23 cellular contexts compared by ENCODE assay signal in the genomic region with DNA sequence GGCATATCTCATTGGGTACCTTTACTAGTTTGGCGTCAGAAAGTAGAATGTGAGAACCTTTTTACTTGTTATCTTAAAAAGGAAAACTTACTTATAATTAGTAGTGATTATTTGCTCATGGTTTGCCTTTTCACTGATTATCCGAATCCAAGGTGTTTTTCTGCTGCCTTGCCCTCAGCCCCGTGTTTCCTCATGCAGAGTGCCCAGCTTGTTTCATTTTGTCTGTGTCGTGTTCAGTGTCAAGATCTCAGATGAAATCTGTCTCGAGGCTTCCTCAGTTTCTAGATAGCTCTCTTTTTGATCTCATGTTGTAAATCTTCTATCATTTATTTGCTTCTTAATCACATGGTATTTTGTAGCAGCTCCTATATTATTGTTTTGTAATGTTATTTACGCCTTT. TPM values are rescaled to one million over a fixed set of nuclear protein-coding genes. Genes with fewer than 3 reads are reported as not detected.
DNase-seq lines count a peak whose midpoint lies in the region; ATAC-seq and TF ChIP-seq lines count a peak whose summit lies in the region.
"Had no signal": no experiment of that assay in that cellular context is flagged by ENCODE, and none has a peak within 500 bp of the region (broad histone marks: within the 10 kb centered on the region; RNA-seq: fewer than 3 reads in every experiment).

No MANE protein-coding gene starts in this region.

- H3K4me1 ChIP-seq in osteoblast (ENCODE audit: insufficient read depth, low read length) (no peaks in the 10 kb centered on the region), tibial nerve (peaks cover 0 to 27% (median 4%) of the 10 kb centered on the region in 4 donors), MM.1S (ENCODE audit: low read length) (0 out of 2 replicates have a peak, but pooled peaks cover under 1% of the 10 kb centered on the region), neuronal stem cell (ENCODE audit: control insufficient read depth in 2 of 2, insufficient read depth in 1 of 2, low read depth in 1 of 2, low read length in 2 of 2) (peaks cover 0 to 10% of the 10 kb centered on the region in 2 donors), right lobe of liver (no peaks in the 10 kb centered on the region)

- WGBS in tibial nerve, 2 donors, result 39 to 48% methylated on average over 6 of the region's 6 CpGs
- no CpG with 5 or more reads among the region's 6 CpGs for WGBS in neuronal stem cell (ENCODE audit: extremely low coverage in 2 of 2, insufficient read length in 2 of 2, insufficient replicate concordance in 1 of 2), 2 donors
- WGBS in right lobe of liver (ENCODE audit: insufficient coverage, low coverage, low lambda C conversion rate, missing lambda C conversion rate), result 65% methylated on average over 6 of the region's 6 CpGs

- no peak overlapping the region for H3K4ac ChIP-seq in neuronal stem cell (ENCODE audit: low read length)

- peaks cover 4% of the 10 kb centered on the region for H3K79me2 ChIP-seq in osteoblast (ENCODE audit: insufficient read depth, low read length)
- no peaks in the 10 kb centered on the region for H3K79me2 ChIP-seq in MM.1S (ENCODE audit: low read length)

- no peak overlapping the region for H2BK5ac ChIP-seq in neuronal stem cell (ENCODE audit: low read length)

- no peaks in the 10 kb centered on the region for H3F3A ChIP-seq in MM.1S (ENCODE audit: insufficient read depth, low read length)

- no peaks in the 10 kb centered on the region for H4K20me1 ChIP-seq in osteoblast (ENCODE audit: insufficient read depth, low read length)
- H4K20me1 ChIP-seq in MM.1S (ENCODE audit: insufficient read depth, low read length), result no peaks in the 10 kb centered on the region

- intact Hi-C loops in right lobe of liver (cut with DNase I), result no loop called here

- TF ChIP-seq CTCF in osteoblast (IDR thresholded peaks at IDR 0.05; ENCODE audit: extremely low read depth, low read depth, low read length), result no peak
- TF ChIP-seq CTCF in tibial nerve (IDR thresholded peaks at IDR 0.05), result no peak
- no peak for TF ChIP-seq CTCF in MM.1S (IDR thresholded peaks at IDR 0.05; ENCODE audit: low read length)
- no peak for TF ChIP-seq CTCF in right lobe of liver (IDR thresholded peaks at IDR 0.05)

- no peak overlapping the region for H3K9ac ChIP-seq in MM.1S (ENCODE audit: low read length)
- H3K9ac ChIP-seq in neuronal stem cell (ENCODE audit: low read depth, low read length, poor library complexity), result no peak overlapping the region
- H3K9ac ChIP-seq: SK-N-SH had no signal

- H2BK15ac ChIP-seq in neuronal stem cell (ENCODE audit: low read length), result no peak overlapping the region

- H3K4me3 ChIP-seq in osteoblast (ENCODE audit: insufficient read depth, low read length), result peak overlapping the region; percentile 28
- no peak overlapping the region for H3K4me3 ChIP-seq in tibial nerve
- no peak overlapping the region for H3K4me3 ChIP-seq in MM.1S (ENCODE audit: low read length)
- H3K4me3 ChIP-seq in neuronal stem cell (ENCODE audit: low read length in 2 of 2), result no peak overlapping the region
- no peak overlapping the region for H3K4me3 ChIP-seq in right lobe of liver

- peak; percentile 48 for ATAC-seq in HG02610 (IDR thresholded peaks at IDR 0.05; ENCODE audit: unreplicated experiment)
- no peak for ATAC-seq in right lobe of liver
- ATAC-seq: activated CD8-positive, alpha-beta T cell treated with anti-CD3 and anti-CD28 coated beads, Interleukin-2, amount 10 ng/mL, durations not matched to agents 7 days and 5 days; WTC11 had no signal

- H3K14ac ChIP-seq in neuronal stem cell (ENCODE audit: low read length), result no peak overlapping the region

- no peak overlapping the region for H2BK12ac ChIP-seq in neuronal stem cell (ENCODE audit: low read length)

- H3K36me3 ChIP-seq in osteoblast (ENCODE audit: insufficient read depth, low read length) (no peaks in the 10 kb centered on the region), tibial nerve (no peaks in the 10 kb centered on the region), MM.1S (replicated peaks; ENCODE audit: insufficient read depth, low read length) (no peaks in the 10 kb centered on the region), neuronal stem cell (replicated peaks in 1 of 2; ENCODE audit: control insufficient read depth in 2 of 2, insufficient read depth in 2 of 2, low read length in 2 of 2) (no peaks in the 10 kb centered on the region), right lobe of liver (no peaks in the 10 kb centered on the region)

- H2BK120ac ChIP-seq in neuronal stem cell (ENCODE audit: low read depth, low read length), result no peak overlapping the region

- peak overlapping the region; percentile 58 for H3K4me2 ChIP-seq in osteoblast (ENCODE audit: insufficient read depth, low read length)
- H3K4me2 ChIP-seq in MM.1S (ENCODE audit: low read depth, low read length), result no peak overlapping the region
- H3K4me2 ChIP-seq in neuronal stem cell (ENCODE audit: insufficient read depth, low read length, poor library complexity, severe bottlenecking), result no peak overlapping the region
- H3K4me2 ChIP-seq: SK-N-SH had no signal

- H3K18ac ChIP-seq in neuronal stem cell (ENCODE audit: low read length), result no peak overlapping the region

- no peak overlapping the region for H4K8ac ChIP-seq in neuronal stem cell (ENCODE audit: low read depth, low read length)

- TF ChIP-seq EP300 in tibial nerve (IDR thresholded peaks at IDR 0.05), result no peak

- H2AK5ac ChIP-seq in neuronal stem cell (ENCODE audit: low read depth, low read length), result no peak overlapping the region

- peak overlapping the region; percentile 20 for H2AFZ ChIP-seq in osteoblast (ENCODE audit: low read length)
- H2AFZ ChIP-seq in MM.1S (ENCODE audit: low read length), result no peak overlapping the region
- no peak overlapping the region for H2AFZ ChIP-seq in neuronal stem cell (ENCODE audit: low read length)

- TF ChIP-seq POLR2A in tibial nerve (IDR thresholded peaks at IDR 0.05) (no peak), right lobe of liver (IDR thresholded peaks at IDR 0.05) (no peak)

- H3K9me3 ChIP-seq in osteoblast (ENCODE audit: low read depth, low read length) (no peaks in the 10 kb centered on the region), tibial nerve (no peaks in the 10 kb centered on the region), MM.1S (replicated peaks; ENCODE audit: insufficient read depth, low read length) (no peaks in the 10 kb centered on the region), neuronal stem cell (replicated peaks in 1 of 2; ENCODE audit: control insufficient read depth in 2 of 2, insufficient read depth in 1 of 2, low read depth in 1 of 2, low read length in 2 of 2) (no peaks in the 10 kb centered on the region), right lobe of liver (no peaks in the 10 kb centered on the region)
- H3K9me3 ChIP-seq: SK-N-SH had no signal

- no peaks in the 10 kb centered on the region for H3K9me2 ChIP-seq in MM.1S (replicated peaks; ENCODE audit: insufficient read depth, low read length)
- H3K9me2 ChIP-seq: SK-N-SH had no signal

- H3K27ac ChIP-seq in osteoblast (ENCODE audit: low read depth, low read length) (no peak overlapping the region), tibial nerve (peak overlapping the region in 3 of 4 donors; percentile 5 to 64 (median 59)), MM.1S (ENCODE audit: low read length) (no peak overlapping the region), neuronal stem cell (replicated peaks; ENCODE audit: low read length) (no peak overlapping the region), right lobe of liver (no peak overlapping the region)

- H3K27me3 ChIP-seq in osteoblast (ENCODE audit: insufficient read depth, low read length) (no peaks in the 10 kb centered on the region), tibial nerve (no peaks in the 10 kb centered on the region), MM.1S (replicated peaks; ENCODE audit: insufficient read depth, low read length) (no peaks in the 10 kb centered on the region), neuronal stem cell (ENCODE audit: control insufficient read depth in 3 of 3, insufficient read depth in 3 of 3, low read depth in 1 of 3, low read length in 3 of 3) (no peaks in the 10 kb centered on the region), right lobe of liver (no peaks in the 10 kb centered on the region)

- DNase-seq in cerebellar cortex (ENCODE audit: low spot score), result peak; percentile 40
- DNase-seq in osteoblast (ENCODE audit: insufficient read length, low spot score, missing footprints), result no peak
- no peak for DNase-seq in tibial nerve (ENCODE audit: low spot score in 2 of 2)
- DNase-seq in MM.1S, result no peak
- no peak for DNase-seq in neuronal stem cell (ENCODE audit: low spot score)
- no peak for DNase-seq in right lobe of liver
- DNase-seq: activated CD8-positive, alpha-beta T cell treated with anti-CD3 and anti-CD28 coated beads, Interleukin-2, amount 10 ng/mL, durations not matched to agents 7 days and 5 days; activated T-cell treated with anti-CD3 and anti-CD28 coated beads, Interleukin-2, amount 50 U/mL, for 1 hour; anterior cingulate cortex; COR-L47; erythroblast; foreskin melanocyte; Kasumi-1; kidney glomerular epithelial cell; midbrain; NCI-H1092; NCI-H510A treated with DMSO at 0.1 percent for 48 hours; NK-92 treated with Interleukin-12 subunit alpha and Interleukin-12 subunit beta, amount 100 ng/mL, for 24 hours; SK-N-SH; stimulated activated CD4-positive, alpha-beta T cell treated with anti-CD3 and anti-CD28 coated beads, Interleukin-12 subunit alpha, Interleukin-12 subunit beta, amount 100 ng/mL, for 4 hours; stimulated activated CD8-positive, alpha-beta memory T cell treated with anti-CD3 and anti-CD28 coated beads, Interleukin-4, amount 100 ng/mL, for 48 hours had no signal

- no peak overlapping the region for H4K91ac ChIP-seq in neuronal stem cell (ENCODE audit: low read depth, low read length, poor library complexity)

- no peaks in the 10 kb centered on the region for H3K79me1 ChIP-seq in neuronal stem cell (ENCODE audit: low read depth, low read length)

- no peak overlapping the region for H3K23ac ChIP-seq in neuronal stem cell (ENCODE audit: low read depth, low read length, poor library complexity)

RNA-seq across cellular contexts. Expression of a gene that starts 30.1 kb away (rescaled TPM):
- 15.9 and 16.6 TPM in 2 replicates for total RNA-seq in osteoblast
- 10 to 100 TPM; 14.4 to 21.9 (median 19.2) TPM for total RNA-seq in tibial nerve
- 95.3 TPM for polyA plus RNA-seq in neuronal stem cell (2013, experiment 1 of 2)
- polyA plus RNA-seq in neuronal stem cell (2013, experiment 2 of 2), result 101 TPM
- total RNA-seq in right lobe of liver, result 10 to 100 TPM; 11.3 to 22.3 (median 21.4) TPM

RNA-seq across cellular contexts. Expression of a gene that starts 47.8 kb away (rescaled TPM):
- total RNA-seq in osteoblast (16.2 and 17.0 TPM in 2 replicates), tibial nerve (10 to 100 TPM in 2 of 4 donors, 1 to 10 TPM in 2; 6.0 to 14.9 (median 10.2) TPM), right lobe of liver (10 to 100 TPM in 2 of 6 experiments, 1 to 10 TPM in 4; 7.6 to 15.3 (median 9.5) TPM)
- polyA plus RNA-seq in neuronal stem cell (2013, experiment 1 of 2), result 16.2 TPM
- polyA plus RNA-seq in neuronal stem cell (2013, experiment 2 of 2), result 18.5 TPM

Comparison
In these comparisons a context has a peak if more than half of its experiments do, and no peak if none do; other contexts are left out.
1. H3K27ac ChIP-seq: peak in tibial nerve (3 of 4); none in osteoblast (single experiment), MM.1S (single experiment), neuronal stem cell (single experiment) and right lobe of liver (0 of 3).